In genomic region chr5:40984884-40985283, GRCh38 we compare ENCODE assay signal across 19 cellular contexts.
A peak's percentile ranks its signal among the peaks of the same experiment; 100 is the strongest.
DNase-seq lines count a peak whose midpoint lies in the region; ATAC-seq and TF ChIP-seq lines count a peak whose summit lies in the region.
"Had no signal": no experiment of that assay in that cellular context is flagged by ENCODE, and none has a peak within 500 bp of the region (broad histone marks: within the 10 kb centered on the region; RNA-seq: fewer than 3 reads in every experiment).

No MANE protein-coding gene starts in this region.

- no peaks in the 10 kb centered on the region for H3K4me1 ChIP-seq in smooth muscle cell (ENCODE audit: low read depth)
- H3K4me1 ChIP-seq: left ventricle myocardium inferior, neural progenitor cell, psoas muscle, spleen, upper lobe of right lung had no signal

- H2AFZ ChIP-seq in smooth muscle cell (ENCODE audit: low read depth): no peak overlapping the region
- H2AFZ ChIP-seq: neural progenitor cell had no signal

- H3K79me2 ChIP-seq in smooth muscle cell (ENCODE audit: low read depth): no peaks in the 10 kb centered on the region

- DNase-seq in HS-27A (ENCODE audit: low read depth): peak; percentile 81
- peak; percentile 75 for DNase-seq in astrocyte of the cerebellum (ENCODE audit: low read depth)
- DNase-seq in foreskin fibroblast: peak; percentile 1 to 15
- no peak for DNase-seq in smooth muscle cell (lab: John Stamatoyannopoulos, UW; ENCODE audit: unreplicated experiment)
- DNase-seq in NCI-H748 treated with DMSO at 0.1 percent for 48 hours (lab: John Stamatoyannopoulos, UW): no peak
- DNase-seq: activated CD4-positive, alpha-beta T cell treated with anti-CD3 and anti-CD28 coated beads for 1 hour; activated naive CD8-positive, alpha-beta T cell treated with anti-CD3 and anti-CD28 coated beads for 36 hours; DMS79 treated with DMSO at 0.1 percent for 48 hours; H9; left ventricle myocardium inferior; MM.1S; psoas muscle; Right ventricle myocardium superior; spleen; SW 1271; upper lobe of right lung had no signal

- H3F3A ChIP-seq in smooth muscle cell (ENCODE audit: low read depth): no peaks in the 10 kb centered on the region

- no peaks in the 10 kb centered on the region for H4K20me1 ChIP-seq in smooth muscle cell (ENCODE audit: low read depth)

- H3K9ac ChIP-seq in smooth muscle cell (ENCODE audit: low read depth): no peak overlapping the region
- H3K9ac ChIP-seq: neural progenitor cell had no signal

- WGBS in smooth muscle cell (ENCODE audit: low lambda C conversion rate): 71% methylated on average over 3 of the region's 3 CpGs

- no peak overlapping the region for H3K4me3 ChIP-seq in astrocyte of the cerebellum (ENCODE audit: low read depth, low read length)
- H3K4me3 ChIP-seq in foreskin fibroblast (ENCODE audit: low read depth in 1 of 2, low read length in 2 of 2): no peak overlapping the region
- no peak overlapping the region for H3K4me3 ChIP-seq in smooth muscle cell
- H3K4me3 ChIP-seq: left ventricle myocardium inferior, neural progenitor cell, psoas muscle, spleen, upper lobe of right lung had no signal

- no peak overlapping the region for H3K27ac ChIP-seq in smooth muscle cell (ENCODE audit: low read depth)
- H3K27ac ChIP-seq: left ventricle myocardium inferior, neural progenitor cell, psoas muscle, spleen, upper lobe of right lung had no signal

- H3K36me3 ChIP-seq in smooth muscle cell (ENCODE audit: low read depth): no peaks in the 10 kb centered on the region
- H3K36me3 ChIP-seq: neural progenitor cell, upper lobe of right lung had no signal

- ATAC-seq in GM21825 (IDR thresholded peaks at IDR 0.05; ENCODE audit: unreplicated experiment) (no peak), GM18868 (IDR thresholded peaks at IDR 0.05; ENCODE audit: unreplicated experiment) (no peak)
- ATAC-seq: psoas muscle, upper lobe of right lung had no signal

- peak overlapping the region; percentile 6 for H3K4me2 ChIP-seq in smooth muscle cell
- H3K4me2 ChIP-seq: neural progenitor cell had no signal

- H3K27me3 ChIP-seq in smooth muscle cell (ENCODE audit: low read depth): no peaks in the 10 kb centered on the region
- H3K27me3 ChIP-seq: neural progenitor cell, spleen, upper lobe of right lung had no signal

- no peaks in the 10 kb centered on the region for H3K9me3 ChIP-seq in smooth muscle cell (replicated peaks; ENCODE audit: low read depth)
- H3K9me3 ChIP-seq: psoas muscle, upper lobe of right lung had no signal

- TF ChIP-seq CTCF in astrocyte of the cerebellum (IDR thresholded peaks at IDR 0.05; ENCODE audit: low read depth, low read length, missing control alignments) (no peak), foreskin fibroblast (IDR thresholded peaks at IDR 0.05; ENCODE audit: low read depth, low read length) (no peak), smooth muscle cell (IDR thresholded peaks at IDR 0.05; ENCODE audit: borderline replicate concordance, insufficient read depth, poor library complexity, severe bottlenecking) (no peak)

- in situ Hi-C loops in astrocyte of the cerebellum (cut with HindIII; ENCODE audit: low sequenced_read_pairs): no loop called here

Comparison
In these comparisons a context has a peak if more than half of its experiments do, and no peak if none do; other contexts are left out.
1. DNase-seq: peak in HS-27A (single experiment), astrocyte of the cerebellum (single experiment) and foreskin fibroblast (2 of 2); none in smooth muscle cell (single experiment) and NCI-H748 treated with DMSO at 0.1 percent for 48 hours (single experiment).